ENCODE assay signal across 1 cellular context in the genomic region with DNA sequence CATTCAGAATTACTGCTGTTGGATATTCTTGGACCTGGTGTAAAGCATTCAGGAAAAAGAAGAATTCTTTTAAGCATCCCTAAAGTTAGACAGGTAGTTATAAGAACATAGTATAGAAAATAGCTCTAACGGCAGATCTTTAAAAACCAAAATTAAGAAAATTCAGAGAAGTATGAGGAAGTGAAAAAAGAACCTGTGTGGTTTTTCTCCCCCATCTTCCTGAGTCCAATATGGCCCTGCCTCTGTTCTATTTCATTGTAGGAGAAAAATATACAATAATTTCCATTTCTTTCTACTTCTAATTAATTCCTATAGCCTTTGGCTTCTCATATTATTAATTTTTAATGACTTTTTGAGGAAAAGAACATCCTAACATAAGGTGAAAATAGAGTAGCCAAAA.
TF ChIP-seq lines count a peak whose summit lies in the region.

No MANE protein-coding gene starts in this region.

TF ChIP-seq in GM12878, 131 proteins besides CTCF, POLR2A, EP300 and RAD21 (continued from another document and continues in another):
- TF ChIP-seq, protein P1, sequence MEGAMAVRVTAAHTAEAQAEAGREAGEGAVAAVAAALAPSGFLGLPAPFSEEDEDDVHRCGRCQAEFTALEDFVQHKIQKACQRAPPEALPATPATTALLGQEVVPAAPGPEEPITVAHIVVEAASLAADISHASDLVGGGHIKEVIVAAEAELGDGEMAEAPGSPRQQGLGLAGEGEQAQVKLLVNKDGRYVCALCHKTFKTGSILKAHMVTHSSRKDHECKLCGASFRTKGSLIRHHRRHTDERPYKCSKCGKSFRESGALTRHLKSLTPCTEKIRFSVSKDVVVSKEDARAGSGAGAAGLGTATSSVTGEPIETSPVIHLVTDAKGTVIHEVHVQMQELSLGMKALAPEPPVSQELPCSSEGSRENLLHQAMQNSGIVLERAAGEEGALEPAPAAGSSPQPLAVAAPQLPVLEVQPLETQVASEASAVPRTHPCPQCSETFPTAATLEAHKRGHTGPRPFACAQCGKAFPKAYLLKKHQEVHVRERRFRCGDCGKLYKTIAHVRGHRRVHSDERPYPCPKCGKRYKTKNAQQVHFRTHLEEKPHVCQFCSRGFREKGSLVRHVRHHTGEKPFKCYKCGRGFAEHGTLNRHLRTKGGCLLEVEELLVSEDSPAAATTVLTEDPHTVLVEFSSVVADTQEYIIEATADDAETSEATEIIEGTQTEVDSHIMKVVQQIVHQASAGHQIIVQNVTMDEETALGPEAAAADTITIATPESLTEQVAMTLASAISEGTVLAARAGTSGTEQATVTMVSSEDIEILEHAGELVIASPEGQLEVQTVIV (IDR thresholded peaks at IDR 0.05; ENCODE audit: borderline replicate concordance, partially characterized antibody) = no peak
- TF ChIP-seq, protein P2, sequence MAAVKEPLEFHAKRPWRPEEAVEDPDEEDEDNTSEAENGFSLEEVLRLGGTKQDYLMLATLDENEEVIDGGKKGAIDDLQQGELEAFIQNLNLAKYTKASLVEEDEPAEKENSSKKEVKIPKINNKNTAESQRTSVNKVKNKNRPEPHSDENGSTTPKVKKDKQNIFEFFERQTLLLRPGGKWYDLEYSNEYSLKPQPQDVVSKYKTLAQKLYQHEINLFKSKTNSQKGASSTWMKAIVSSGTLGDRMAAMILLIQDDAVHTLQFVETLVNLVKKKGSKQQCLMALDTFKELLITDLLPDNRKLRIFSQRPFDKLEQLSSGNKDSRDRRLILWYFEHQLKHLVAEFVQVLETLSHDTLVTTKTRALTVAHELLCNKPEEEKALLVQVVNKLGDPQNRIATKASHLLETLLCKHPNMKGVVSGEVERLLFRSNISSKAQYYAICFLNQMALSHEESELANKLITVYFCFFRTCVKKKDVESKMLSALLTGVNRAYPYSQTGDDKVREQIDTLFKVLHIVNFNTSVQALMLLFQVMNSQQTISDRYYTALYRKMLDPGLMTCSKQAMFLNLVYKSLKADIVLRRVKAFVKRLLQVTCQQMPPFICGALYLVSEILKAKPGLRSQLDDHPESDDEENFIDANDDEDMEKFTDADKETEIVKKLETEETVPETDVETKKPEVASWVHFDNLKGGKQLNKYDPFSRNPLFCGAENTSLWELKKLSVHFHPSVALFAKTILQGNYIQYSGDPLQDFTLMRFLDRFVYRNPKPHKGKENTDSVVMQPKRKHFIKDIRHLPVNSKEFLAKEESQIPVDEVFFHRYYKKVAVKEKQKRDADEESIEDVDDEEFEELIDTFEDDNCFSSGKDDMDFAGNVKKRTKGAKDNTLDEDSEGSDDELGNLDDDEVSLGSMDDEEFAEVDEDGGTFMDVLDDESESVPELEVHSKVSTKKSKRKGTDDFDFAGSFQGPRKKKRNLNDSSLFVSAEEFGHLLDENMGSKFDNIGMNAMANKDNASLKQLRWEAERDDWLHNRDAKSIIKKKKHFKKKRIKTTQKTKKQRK (IDR thresholded peaks at IDR 0.05; ENCODE audit: low read depth, low read length) = no peak
- TF ChIP-seq IKZF2 (IDR thresholded peaks at IDR 0.05) (peak in 1 of 2 experiments; percentile 47; a peak in 2 of 4 replicates), MTA3 (IDR thresholded peaks at IDR 0.05; ENCODE audit: borderline replicate concordance, low read length) (no peak), SPI1 (IDR thresholded peaks at IDR 0.05; ENCODE audit: borderline replicate concordance, insufficient read depth, low read depth, low read length) (peak; percentile 87), POLR2AphosphoS5 (IDR thresholded peaks at IDR 0.05; ENCODE audit: low read length) (no peak), CREM (IDR thresholded peaks at IDR 0.05; ENCODE audit: low read depth) (no peak), HDAC2 (IDR thresholded peaks at IDR 0.05) (no peak), SP1 (IDR thresholded peaks at IDR 0.05; ENCODE audit: low read depth, low read length) (no peak), KLF5 (IDR thresholded peaks at IDR 0.05; ENCODE audit: partially characterized antibody) (no peak), ELK1 (IDR thresholded peaks at IDR 0.05; ENCODE audit: low read depth, low read length) (no peak), STAT1 (conservative IDR thresholded peaks at IDR 0.05) (no peak), ZNF274 (IDR thresholded peaks at IDR 0.05; ENCODE audit: insufficient read depth, insufficient read length) (no peak), ZNF24 (IDR thresholded peaks at IDR 0.05) (no peak), SKIL (IDR thresholded peaks at IDR 0.05; ENCODE audit: low read depth, poor library complexity, severe bottlenecking) (peak; percentile 22), CBX5 (IDR thresholded peaks at IDR 0.05; ENCODE audit: low read depth) (no peak), GABPA (IDR thresholded peaks at IDR 0.05; ENCODE audit: low read depth) (no peak), BHLHE40 (IDR thresholded peaks at IDR 0.05; ENCODE audit: borderline replicate concordance in 1 of 2, low read depth in 2 of 2, low read length in 1 of 2) (no peak), YBX1 (IDR thresholded peaks at IDR 0.05) (no peak), ESRRA (IDR thresholded peaks at IDR 0.05; ENCODE audit: low read length) (no peak), NKRF (conservative IDR thresholded peaks at IDR 0.05) (no peak), TARDBP (IDR thresholded peaks at IDR 0.05; ENCODE audit: borderline replicate concordance) (no peak), NFXL1 (IDR thresholded peaks at IDR 0.05; ENCODE audit: borderline replicate concordance) (no peak), HDAC6 (IDR thresholded peaks at IDR 0.05; ENCODE audit: unreplicated experiment) (no peak), YY1 (IDR thresholded peaks at IDR 0.05; ENCODE audit: low read depth, low read length) (no peak), SIX5 (IDR thresholded peaks at IDR 0.05; ENCODE audit: low read depth, low read length, severe bottlenecking) (no peak), RAD51 (IDR thresholded peaks at IDR 0.05) (no peak), POU2F2 (IDR thresholded peaks at IDR 0.05; ENCODE audit: borderline replicate concordance, low read depth, low read length) (no peak), STAT3 (IDR thresholded peaks at IDR 0.05; ENCODE audit: low read depth, low read length) (no peak), BCL11A (IDR thresholded peaks at IDR 0.05; ENCODE audit: low read depth, low read length) (no peak), EGR1 (IDR thresholded peaks at IDR 0.05; ENCODE audit: borderline replicate concordance in 1 of 2, low read depth in 2 of 2, low read length in 2 of 2) (no peak), SIN3A (IDR thresholded peaks at IDR 0.05; ENCODE audit: low read depth, low read length) (no peak), TAF1 (IDR thresholded peaks at IDR 0.05; ENCODE audit: borderline replicate concordance, low read depth, low read length) (no peak), ZNF217 (IDR thresholded peaks at IDR 0.05) (0 out of 2 replicates have a peak, but pooled peaks have one; percentile 24), ZNF384 (IDR thresholded peaks at IDR 0.05; ENCODE audit: borderline replicate concordance, low read depth, low read length) (no peak), NBN (IDR thresholded peaks at IDR 0.05) (no peak)
- TF ChIP-seq, protein P3, sequence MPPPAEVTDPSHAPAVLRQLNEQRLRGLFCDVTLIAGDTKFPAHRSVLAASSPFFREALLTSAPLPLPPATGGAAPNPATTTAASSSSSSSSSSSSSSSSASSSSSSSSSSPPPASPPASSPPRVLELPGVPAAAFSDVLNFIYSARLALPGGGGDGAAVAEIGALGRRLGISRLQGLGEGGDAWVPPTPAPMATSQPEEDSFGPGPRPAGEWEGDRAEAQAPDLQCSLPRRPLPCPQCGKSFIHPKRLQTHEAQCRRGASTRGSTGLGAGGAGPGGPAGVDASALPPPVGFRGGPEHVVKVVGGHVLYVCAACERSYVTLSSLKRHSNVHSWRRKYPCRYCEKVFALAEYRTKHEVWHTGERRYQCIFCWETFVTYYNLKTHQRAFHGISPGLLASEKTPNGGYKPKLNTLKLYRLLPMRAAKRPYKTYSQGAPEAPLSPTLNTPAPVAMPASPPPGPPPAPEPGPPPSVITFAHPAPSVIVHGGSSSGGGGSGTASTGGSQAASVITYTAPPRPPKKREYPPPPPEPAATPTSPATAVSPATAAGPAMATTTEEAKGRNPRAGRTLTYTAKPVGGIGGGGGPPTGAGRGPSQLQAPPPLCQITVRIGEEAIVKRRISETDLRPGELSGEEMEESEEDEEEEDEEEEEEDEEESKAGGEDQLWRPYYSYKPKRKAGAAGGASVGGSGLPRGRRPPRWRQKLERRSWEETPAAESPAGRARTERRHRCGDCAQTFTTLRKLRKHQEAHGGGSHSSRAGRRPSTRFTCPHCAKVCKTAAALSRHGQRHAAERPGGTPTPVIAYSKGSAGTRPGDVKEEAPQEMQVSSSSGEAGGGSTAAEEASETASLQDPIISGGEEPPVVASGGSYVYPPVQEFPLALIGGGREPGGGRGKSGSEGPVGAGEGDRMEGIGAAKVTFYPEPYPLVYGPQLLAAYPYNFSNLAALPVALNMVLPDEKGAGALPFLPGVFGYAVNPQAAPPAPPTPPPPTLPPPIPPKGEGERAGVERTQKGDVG (CRISPR knock-in tag; IDR thresholded peaks at IDR 0.05) = no peak
- TF ChIP-seq, protein P4, sequence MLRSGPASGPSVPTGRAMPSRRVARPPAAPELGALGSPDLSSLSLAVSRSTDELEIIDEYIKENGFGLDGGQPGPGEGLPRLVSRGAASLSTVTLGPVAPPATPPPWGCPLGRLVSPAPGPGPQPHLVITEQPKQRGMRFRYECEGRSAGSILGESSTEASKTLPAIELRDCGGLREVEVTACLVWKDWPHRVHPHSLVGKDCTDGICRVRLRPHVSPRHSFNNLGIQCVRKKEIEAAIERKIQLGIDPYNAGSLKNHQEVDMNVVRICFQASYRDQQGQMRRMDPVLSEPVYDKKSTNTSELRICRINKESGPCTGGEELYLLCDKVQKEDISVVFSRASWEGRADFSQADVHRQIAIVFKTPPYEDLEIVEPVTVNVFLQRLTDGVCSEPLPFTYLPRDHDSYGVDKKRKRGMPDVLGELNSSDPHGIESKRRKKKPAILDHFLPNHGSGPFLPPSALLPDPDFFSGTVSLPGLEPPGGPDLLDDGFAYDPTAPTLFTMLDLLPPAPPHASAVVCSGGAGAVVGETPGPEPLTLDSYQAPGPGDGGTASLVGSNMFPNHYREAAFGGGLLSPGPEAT (IDR thresholded peaks at IDR 0.05; ENCODE audit: low read depth) = peak; percentile 42; the same call in 1 of the 2 replicates
- TF ChIP-seq, protein P5, sequence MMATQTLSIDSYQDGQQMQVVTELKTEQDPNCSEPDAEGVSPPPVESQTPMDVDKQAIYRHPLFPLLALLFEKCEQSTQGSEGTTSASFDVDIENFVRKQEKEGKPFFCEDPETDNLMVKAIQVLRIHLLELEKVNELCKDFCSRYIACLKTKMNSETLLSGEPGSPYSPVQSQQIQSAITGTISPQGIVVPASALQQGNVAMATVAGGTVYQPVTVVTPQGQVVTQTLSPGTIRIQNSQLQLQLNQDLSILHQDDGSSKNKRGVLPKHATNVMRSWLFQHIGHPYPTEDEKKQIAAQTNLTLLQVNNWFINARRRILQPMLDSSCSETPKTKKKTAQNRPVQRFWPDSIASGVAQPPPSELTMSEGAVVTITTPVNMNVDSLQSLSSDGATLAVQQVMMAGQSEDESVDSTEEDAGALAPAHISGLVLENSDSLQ (IDR thresholded peaks at IDR 0.05) = no peak
